Comparison of ENCODE assay signal across 35 cellular contexts in genomic region chr12:32789911-32790310, GRCh38.
"Had no signal": no experiment of that assay in that cellular context is flagged by ENCODE, and none has a peak within 500 bp of the region (broad histone marks: within the 10 kb centered on the region; RNA-seq: fewer than 3 reads in every experiment).

No MANE protein-coding gene starts in this region.

- H3K4me1 Mint-ChIP-seq: activated B cell treated with CpG ODN at 0.5 μM for 24 hours; activated CD4-positive, alpha-beta T cell treated with anti-CD3 and anti-CD28 coated beads, Interleukin-2, amount 10 ng/mL, durations not matched to agents 24 days and 14 days; activated naive CD4-positive, alpha-beta T cell treated with anti-CD3 and anti-CD28 coated beads, Interleukin-2, amount 10 ng/mL, durations not matched to agents 7 days and 5 days; activated naive CD4-positive, alpha-beta T cell treated with anti-CD3 and anti-CD28 coated beads, Interleukin-2, amount 50 U/mL, for 24 hours; activated naive CD8-positive, alpha-beta T cell treated with anti-CD3 and anti-CD28 coated beads, Interleukin-2, amount 10 ng/mL, durations not matched to agents 7 days and 5 days; activated naive CD8-positive, alpha-beta T cell treated with anti-CD3 and anti-CD28 coated beads, Interleukin-2, amount 50 U/mL, for 24 hours; central memory CD8-positive, alpha-beta T cell; T-cell had no signal

- H3K9me3 Mint-ChIP-seq: activated B cell treated with CpG ODN at 0.5 μM for 24 hours; activated CD4-positive, alpha-beta memory T cell treated with anti-CD3 and anti-CD28 coated beads for 36 hours; activated CD4-positive, alpha-beta T cell treated with anti-CD3 and anti-CD28 coated beads, Interleukin-2, amount 10 ng/mL, durations not matched to agents 24 days and 14 days; activated CD8-positive, alpha-beta T cell treated with anti-CD3 and anti-CD28 coated beads for 36 hours; activated naive CD4-positive, alpha-beta T cell treated with anti-CD3 and anti-CD28 coated beads, Interleukin-2, amount 10 ng/mL, durations not matched to agents 7 days and 5 days; activated naive CD4-positive, alpha-beta T cell treated with anti-CD3 and anti-CD28 coated beads, Interleukin-2, amount 50 U/mL, for 24 hours; activated naive CD8-positive, alpha-beta T cell treated with anti-CD3 and anti-CD28 coated beads, Interleukin-2, amount 10 ng/mL, durations not matched to agents 7 days and 5 days; activated naive CD8-positive, alpha-beta T cell treated with anti-CD3 and anti-CD28 coated beads, Interleukin-2, amount 50 U/mL, for 24 hours; activated T-cell treated with anti-CD3 and anti-CD28 coated beads, Interleukin-2, amount 50 U/mL, for 24 hours; activated T-helper 2 cell treated with anti-CD3 and anti-CD28 coated beads, Interferon-gamma antibody, Interleukin-2, Interleukin-4, amounts not matched to agents 10 μg/mL and 5 μg/mL and 100 μg/mL, durations not matched to agents 14 hours and 24 hours and 36 hours; central memory CD8-positive, alpha-beta T cell; T-cell; T-helper 1 cell treated with Interleukin-12 subunit alpha and Interleukin-12 subunit beta and Interleukin-4 antibody, amounts not matched to agents 30 μg/mL and 1 μg/mL, for 36 hours; T-helper 2 cell treated with Interferon-gamma antibody and Interleukin-4, amounts not matched to agents 5 μg/mL and 100 μg/mL, for 36 hours had no signal

- H3K4me3 Mint-ChIP-seq: activated B cell treated with CpG ODN at 0.5 μM for 24 hours; activated CD4-positive, alpha-beta memory T cell treated with anti-CD3 and anti-CD28 coated beads for 36 hours; activated CD4-positive, alpha-beta T cell treated with anti-CD3 and anti-CD28 coated beads, Interleukin-2, amount 10 ng/mL, durations not matched to agents 24 days and 14 days; activated CD8-positive, alpha-beta T cell treated with anti-CD3 and anti-CD28 coated beads for 36 hours; activated naive CD4-positive, alpha-beta T cell treated with anti-CD3 and anti-CD28 coated beads, Interleukin-2, amount 10 ng/mL, durations not matched to agents 7 days and 5 days; activated naive CD4-positive, alpha-beta T cell treated with anti-CD3 and anti-CD28 coated beads, Interleukin-2, amount 50 U/mL, for 24 hours; activated naive CD8-positive, alpha-beta T cell; activated naive CD8-positive, alpha-beta T cell treated with anti-CD3 and anti-CD28 coated beads, Interleukin-2, amount 10 ng/mL, durations not matched to agents 7 days and 5 days; activated naive CD8-positive, alpha-beta T cell treated with anti-CD3 and anti-CD28 coated beads, Interleukin-2, amount 50 U/mL, for 24 hours; activated T-cell treated with anti-CD3 and anti-CD28 coated beads, Interleukin-2, amount 50 U/mL, for 24 hours; central memory CD8-positive, alpha-beta T cell; T-cell; T-helper 1 cell treated with Interleukin-12 subunit alpha and Interleukin-12 subunit beta and Interleukin-4 antibody, amounts not matched to agents 30 μg/mL and 1 μg/mL, for 36 hours; T-helper 2 cell treated with Interferon-gamma antibody and Interleukin-4, amounts not matched to agents 5 μg/mL and 100 μg/mL, for 36 hours had no signal

- H3K36me3 Mint-ChIP-seq: activated CD4-positive, alpha-beta memory T cell treated with anti-CD3 and anti-CD28 coated beads for 36 hours; activated naive CD4-positive, alpha-beta T cell treated with anti-CD3 and anti-CD28 coated beads, Interleukin-2, amount 10 ng/mL, durations not matched to agents 7 days and 5 days; activated naive CD4-positive, alpha-beta T cell treated with anti-CD3 and anti-CD28 coated beads, Interleukin-2, amount 50 U/mL, for 24 hours; activated naive CD8-positive, alpha-beta T cell; activated naive CD8-positive, alpha-beta T cell treated with anti-CD3 and anti-CD28 coated beads, Interleukin-2, amount 10 ng/mL, durations not matched to agents 7 days and 5 days; T-cell had no signal

- H3K4me1 ChIP-seq: body of pancreas, breast epithelium had no signal

- H3K27me3 Mint-ChIP-seq: activated CD4-positive, alpha-beta T cell treated with anti-CD3 and anti-CD28 coated beads, Interleukin-2, amount 10 ng/mL, durations not matched to agents 24 days and 14 days; activated naive CD4-positive, alpha-beta T cell treated with anti-CD3 and anti-CD28 coated beads, Interleukin-2, amount 10 ng/mL, durations not matched to agents 7 days and 5 days; activated naive CD8-positive, alpha-beta T cell treated with anti-CD3 and anti-CD28 coated beads, Interleukin-2, amount 50 U/mL, for 24 hours had no signal

- H3K36me3 ChIP-seq: brain microvascular endothelial cell, breast epithelium had no signal

- H3K9me3 ChIP-seq: body of pancreas, breast epithelium had no signal

- H3K27ac Mint-ChIP-seq: activated B cell treated with CpG ODN at 0.5 μM for 24 hours; activated CD4-positive, alpha-beta memory T cell treated with anti-CD3 and anti-CD28 coated beads for 36 hours; activated CD4-positive, alpha-beta T cell treated with anti-CD3 and anti-CD28 coated beads, Interleukin-2, amount 10 ng/mL, durations not matched to agents 24 days and 14 days; activated CD8-positive, alpha-beta T cell treated with anti-CD3 and anti-CD28 coated beads for 36 hours; activated naive CD4-positive, alpha-beta T cell treated with anti-CD3 and anti-CD28 coated beads, Interleukin-2, amount 10 ng/mL, durations not matched to agents 7 days and 5 days; activated naive CD4-positive, alpha-beta T cell treated with anti-CD3 and anti-CD28 coated beads, Interleukin-2, amount 50 U/mL, for 24 hours; activated naive CD8-positive, alpha-beta T cell; activated naive CD8-positive, alpha-beta T cell treated with anti-CD3 and anti-CD28 coated beads, Interleukin-2, amount 10 ng/mL, durations not matched to agents 7 days and 5 days; activated naive CD8-positive, alpha-beta T cell treated with anti-CD3 and anti-CD28 coated beads, Interleukin-2, amount 50 U/mL, for 24 hours; activated T-cell treated with anti-CD3 and anti-CD28 coated beads, Interleukin-2, amount 50 U/mL, for 24 hours; activated T-helper 2 cell treated with anti-CD3 and anti-CD28 coated beads, Interferon-gamma antibody, Interleukin-2, Interleukin-4, amounts not matched to agents 10 μg/mL and 5 μg/mL and 100 μg/mL, durations not matched to agents 14 hours and 24 hours and 36 hours; T-cell; T-helper 1 cell treated with Interleukin-12 subunit alpha and Interleukin-12 subunit beta and Interleukin-4 antibody, amounts not matched to agents 30 μg/mL and 1 μg/mL, for 36 hours; T-helper 2 cell treated with Interferon-gamma antibody and Interleukin-4, amounts not matched to agents 5 μg/mL and 100 μg/mL, for 36 hours had no signal

- H3K4me3 ChIP-seq: body of pancreas, breast epithelium had no signal

- DNase-seq: activated B cell treated with CpG ODN at 0.5 μM for 24 hours; activated CD4-positive, alpha-beta memory T cell treated with anti-CD3 and anti-CD28 coated beads for 36 hours; activated CD4-positive, alpha-beta T cell treated with anti-CD3 and anti-CD28 coated beads for 4 hours; activated CD4-positive, alpha-beta T cell treated with anti-CD3 and anti-CD28 coated beads, Interleukin-2, amount 10 ng/mL, durations not matched to agents 24 days and 14 days; activated CD4-positive, alpha-beta T cell treated with anti-CD3 and anti-CD28 coated beads, Interleukin-2, amount 50 U/mL, for 1 hour; activated CD4-positive, alpha-beta T cell treated with anti-CD3 and anti-CD28 coated beads, Interleukin-2, amount 50 U/mL, for 4 hours; activated CD4-positive, CD25-positive, alpha-beta regulatory T cell treated with anti-CD3 and anti-CD28 coated beads, Interleukin-2, amount 50 U/mL, for 72 hours; activated CD8-positive, alpha-beta memory T cell treated with anti-CD3 and anti-CD28 coated beads, Interleukin-2, amount 50 U/mL, for 4 hours; activated CD8-positive, alpha-beta T cell treated with anti-CD3 and anti-CD28 coated beads for 36 hours; activated effector memory CD4-positive, alpha-beta T cell treated with Interleukin-2 at 50 U/mL for 16 hours; activated gamma-delta T cell; activated naive CD4-positive, alpha-beta T cell treated with anti-CD3 and anti-CD28 coated beads, Interleukin-2, amount 10 ng/mL, durations not matched to agents 7 days and 5 days; activated naive CD4-positive, alpha-beta T cell treated with Interleukin-2 at 50 U/mL for 16 hours; activated naive CD8-positive, alpha-beta T cell treated with anti-CD3 and anti-CD28 coated beads, Interleukin-2, amount 10 ng/mL, durations not matched to agents 7 days and 5 days; activated naive CD8-positive, alpha-beta T cell treated with anti-CD3 and anti-CD28 coated beads, Interleukin-2, amount 50 U/mL, for 24 hours; activated T-cell treated with anti-CD3 and anti-CD28 coated beads for 4 hours; activated T-cell treated with anti-CD3 and anti-CD28 coated beads, Interleukin-2, amount 50 U/mL, for 24 hours; activated T-cell treated with anti-CD3 and anti-CD28 coated beads, Interleukin-2, amount 50 U/mL, for 48 hours; amniotic stem cell; aorta; body of pancreas; brain microvascular endothelial cell; caudate nucleus; cerebellar nuclear complex; T-cell; T-helper 2 cell; T-helper 9 cell had no signal

- H3K27ac ChIP-seq: body of pancreas, brain microvascular endothelial cell, breast epithelium, VCaP had no signal

- H3K27me3 ChIP-seq: body of pancreas, brain microvascular endothelial cell, breast epithelium had no signal
